Comparison of ENCODE assay signal across 26 cellular contexts in the genomic region with DNA sequence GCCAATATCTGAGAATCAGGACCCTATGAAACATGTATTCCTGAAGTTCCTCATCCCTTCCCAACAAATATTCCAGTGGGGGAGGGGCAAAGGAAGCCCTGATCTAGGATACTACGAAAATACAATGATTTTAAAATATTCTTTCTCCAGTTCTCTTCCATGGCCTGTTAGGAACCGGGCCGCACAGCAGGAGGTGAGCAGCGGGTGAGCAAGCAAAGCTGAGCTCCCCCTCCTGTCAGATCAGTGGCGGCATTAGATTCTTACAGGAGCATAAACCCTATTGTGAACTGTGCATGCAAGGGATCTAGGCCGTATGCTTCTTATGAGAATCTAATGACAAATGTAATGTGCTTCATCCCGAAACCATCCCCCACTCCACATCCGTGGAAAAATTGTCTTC.
DNase-seq lines count a peak whose midpoint lies in the region; ATAC-seq, FAIRE-seq and TF ChIP-seq lines count a peak whose summit lies in the region.
"Had no signal": no experiment of that assay in that cellular context is flagged by ENCODE, and none has a peak within 500 bp of the region (broad histone marks: within the 10 kb centered on the region; RNA-seq: fewer than 3 reads in every experiment).

No MANE protein-coding gene starts in this region.

- H3K27me3 ChIP-seq in GM23338 (ENCODE audit: insufficient read depth) (no peaks in the 10 kb centered on the region), WERI-Rb-1 (ENCODE audit: insufficient read depth, low read depth, severe bottlenecking) (no peaks in the 10 kb centered on the region), endodermal cell (ENCODE audit: control insufficient read depth, insufficient read depth, low read length, poor library complexity, severe bottlenecking) (no peaks in the 10 kb centered on the region)
- H3K27me3 ChIP-seq: BE2C, BLaER1 had no signal

- no peak overlapping the region for H3K9ac ChIP-seq in endodermal cell (ENCODE audit: extremely low read depth, low read length, poor library complexity, severe bottlenecking)
- H3K9ac ChIP-seq: BLaER1 had no signal

- H3K79me2 ChIP-seq in GM23338 (replicated peaks; ENCODE audit: insufficient read depth) = no peaks in the 10 kb centered on the region

- WGBS in endodermal cell (ENCODE audit: insufficient coverage in 1 of 2, insufficient read length in 1 of 2), 2 experiments = 73 to 83% methylated on average over 3 to 8 of the region's 8 CpGs

- TF ChIP-seq POLR2A in GM12892 (IDR thresholded peaks at IDR 0.05; ENCODE audit: low read depth, low read length) = no peak

- FAIRE-seq in GM12892 (lab: Jason Lieb, UNC) = no peak
- FAIRE-seq: A204.1, GM12878, GM19239 had no signal

- H4K20me1 ChIP-seq in GM23338 (replicated peaks; ENCODE audit: insufficient read depth) = no peaks in the 10 kb centered on the region
- H4K20me1 ChIP-seq: BLaER1 had no signal

- DNase-seq in GM23338 (ENCODE audit: low spot score) = peak; percentile 12
- DNase-seq in WERI-Rb-1 = peak; percentile 60
- peak; percentile 58 for DNase-seq in endodermal cell
- DNase-seq in KG1 (lab: John Stamatoyannopoulos, UW) = no peak
- DNase-seq in GM12892 (ENCODE audit: insufficient read length) = no peak
- DNase-seq: 8988T; ACHN; BE2C; C1 segment of cervical spinal cord; CD4-positive, alpha-beta memory T cell; CD4-positive, CD25-positive, alpha-beta regulatory T cell; CD8-positive, alpha-beta memory T cell; COR-L47; DMS 273 treated with DMSO at 0.1 percent for 48 hours; DMS153; DMS53; DMS79; DND-41; EL; GDM1 had no signal

- no peaks in the 10 kb centered on the region for H3K27me3 Mint-ChIP-seq in GM23338 (ENCODE audit: insufficient read depth, low read depth, poor library complexity)
- H3K27me3 Mint-ChIP-seq in endodermal cell (ENCODE audit: insufficient read depth) = peaks cover 4% of the 10 kb centered on the region
- H3K27me3 Mint-ChIP-seq: CD4-positive, CD25-positive, alpha-beta regulatory T cell had no signal

- H3K9me2 ChIP-seq in GM23338 (ENCODE audit: insufficient read depth) = 0 out of 2 replicates have a peak, but pooled peaks cover 6% of the 10 kb centered on the region

- H3K4me1 Mint-ChIP-seq in GM23338 (peaks cover 9% of the 10 kb centered on the region; the same call in 2 of the 3 replicates), endodermal cell (peaks cover 16% of the 10 kb centered on the region)
- H3K4me1 Mint-ChIP-seq: CD14-positive monocyte; CD4-positive, alpha-beta memory T cell; CD4-positive, CD25-positive, alpha-beta regulatory T cell; CD8-positive, alpha-beta memory T cell had no signal

- H3K36me3 Mint-ChIP-seq in GM23338 (ENCODE audit: low read depth) (no peaks in the 10 kb centered on the region), endodermal cell (ENCODE audit: low read depth) (no peaks in the 10 kb centered on the region)
- H3K36me3 Mint-ChIP-seq: CD14-positive monocyte; CD4-positive, alpha-beta memory T cell; CD4-positive, CD25-positive, alpha-beta regulatory T cell; CD8-positive, alpha-beta memory T cell had no signal

- H3K27ac Mint-ChIP-seq in GM23338 = no peak overlapping the region
- no peak overlapping the region for H3K27ac Mint-ChIP-seq in endodermal cell
- H3K27ac Mint-ChIP-seq: CD14-positive monocyte; CD4-positive, alpha-beta memory T cell; CD4-positive, CD25-positive, alpha-beta regulatory T cell; CD8-positive, alpha-beta memory T cell had no signal

- H3F3A ChIP-seq in GM23338 (replicated peaks; ENCODE audit: low read depth) = no peaks in the 10 kb centered on the region

- H3K4me3 ChIP-seq in GM23338 (no peak overlapping the region), WERI-Rb-1 (ENCODE audit: low read depth, low read length) (no peak overlapping the region), endodermal cell (ENCODE audit: low read length) (no peak overlapping the region)
- H3K4me3 ChIP-seq: BLaER1, GM12878 had no signal

- peak in 1 of 2 experiments; percentile 22; a peak in 1 of 4 replicates for TF ChIP-seq CTCF in GM23338 (conservative IDR thresholded peaks at IDR 0.05; ENCODE audit: low read depth in 2 of 2)
- TF ChIP-seq CTCF in WERI-Rb-1 (IDR thresholded peaks at IDR 0.05; ENCODE audit: low read depth, low read length) = peak; percentile 29; the same call in 1 of the 2 replicates
- TF ChIP-seq CTCF in endodermal cell (conservative IDR thresholded peaks at IDR 0.05) = peak; percentile 19

- H3K4me3 Mint-ChIP-seq in GM23338 = no peak overlapping the region
- H3K4me3 Mint-ChIP-seq in endodermal cell = no peak overlapping the region
- H3K4me3 Mint-ChIP-seq: CD14-positive monocyte; CD4-positive, alpha-beta memory T cell; CD4-positive, CD25-positive, alpha-beta regulatory T cell; CD8-positive, alpha-beta memory T cell had no signal

- no peak overlapping the region for H2AFZ ChIP-seq in GM23338

- H3K9me3 ChIP-seq in WERI-Rb-1 (ENCODE audit: severe bottlenecking) = no peaks in the 10 kb centered on the region
- no peaks in the 10 kb centered on the region for H3K9me3 ChIP-seq in endodermal cell (ENCODE audit: control insufficient read depth, low read length)
- H3K9me3 ChIP-seq: BE2C, BLaER1 had no signal

- H3K36me3 ChIP-seq in GM23338 (ENCODE audit: insufficient read depth) = no peaks in the 10 kb centered on the region
- H3K36me3 ChIP-seq in WERI-Rb-1 = no peaks in the 10 kb centered on the region
- no peaks in the 10 kb centered on the region for H3K36me3 ChIP-seq in endodermal cell (ENCODE audit: control insufficient read depth, insufficient read depth, low read length)
- H3K36me3 ChIP-seq: BE2C, BLaER1 had no signal

- H3K9me3 Mint-ChIP-seq in GM23338 (no peaks in the 10 kb centered on the region), endodermal cell (no peaks in the 10 kb centered on the region)

- H3K27ac ChIP-seq in GM23338 (ENCODE audit: low read depth) (no peak overlapping the region), WERI-Rb-1 (no peak overlapping the region), endodermal cell (ENCODE audit: low read depth, low read length) (no peak overlapping the region)
- H3K27ac ChIP-seq: BLaER1 had no signal

- no peak overlapping the region for H3K4me2 ChIP-seq in GM23338
- H3K4me2 ChIP-seq: BLaER1 had no signal

- H3K4me1 ChIP-seq in GM23338 (ENCODE audit: insufficient read depth) (peaks cover 6% of the 10 kb centered on the region; the same call in 1 of the 2 replicates), endodermal cell (ENCODE audit: control insufficient read depth, insufficient read depth, low read length) (no peaks in the 10 kb centered on the region)
- H3K4me1 ChIP-seq: BE2C had no signal

- ATAC-seq in GM23338 (peak; percentile 38; the same call in 2 of the 3 replicates), GM19395 (IDR thresholded peaks at IDR 0.05; ENCODE audit: unreplicated experiment) (no peak)
- ATAC-seq: GM12878 had no signal

TF ChIP-seq in GM23338, 12 proteins besides CTCF, POLR2A, EP300 and RAD21:
- TF ChIP-seq ZNF331 (CRISPR knock-in tag; IDR thresholded peaks at IDR 0.05; ENCODE audit: low read depth) (no peak), EZH2 (IDR thresholded peaks at IDR 0.05; ENCODE audit: low read depth, unreplicated experiment) (no peak), EZH2phosphoT487 (IDR thresholded peaks at IDR 0.05; ENCODE audit: unreplicated experiment) (no peak), POLR2AphosphoS5 (IDR thresholded peaks at IDR 0.05; ENCODE audit: low read depth) (no peak)

Comparison
In these comparisons a context has a peak if more than half of its experiments do, and no peak if none do; other contexts are left out.
1. DNase-seq: peak in GM23338 (single experiment), WERI-Rb-1 (single experiment) and endodermal cell (single experiment); none in KG1 (single experiment) and GM12892 (single experiment).